In the genomic region with DNA sequence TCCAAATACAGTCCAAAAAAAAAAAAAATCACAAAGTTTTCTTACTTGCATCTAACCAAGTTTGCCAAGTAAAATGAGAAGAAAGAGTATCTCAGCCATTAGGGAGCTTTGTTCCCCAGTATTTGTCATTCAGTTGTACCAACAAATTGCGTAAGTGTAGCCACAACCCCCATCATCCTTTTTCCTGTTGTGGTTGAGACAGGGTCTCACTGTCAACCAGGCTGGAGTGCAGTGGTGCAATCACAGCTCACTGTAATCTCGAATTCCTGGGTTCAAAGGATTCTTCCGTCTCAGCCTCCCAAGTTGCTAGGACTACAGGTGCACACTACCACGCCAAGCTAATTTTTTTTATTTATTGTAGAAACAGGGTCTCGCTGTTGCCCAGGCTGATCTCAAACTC, we compare ENCODE assay signal across 13 cellular contexts. TPM values are rescaled to one million over a fixed set of nuclear protein-coding genes. Genes with fewer than 3 reads are reported as not detected.
A peak's percentile ranks its signal among the peaks of the same experiment; 100 is the strongest.
DNase-seq lines count a peak whose midpoint lies in the region; ATAC-seq, FAIRE-seq and TF ChIP-seq lines count a peak whose summit lies in the region.
"Had no signal": no experiment of that assay in that cellular context is flagged by ENCODE, and none has a peak within 500 bp of the region (broad histone marks: within the 10 kb centered on the region; RNA-seq: fewer than 3 reads in every experiment).

No MANE protein-coding gene starts in this region.

- H3K9me1 ChIP-seq in K562 (ENCODE audit: control insufficient read depth, insufficient read depth, low read length): no peaks in the 10 kb centered on the region

- no peaks in the 10 kb centered on the region for H3K27me3 Mint-ChIP-seq in osteocyte (ENCODE audit: unreplicated experiment)

- H3K4me3 Mint-ChIP-seq in osteocyte (ENCODE audit: unreplicated experiment): no peak overlapping the region

- POLR2A ChIA-PET in K562 (lab: Yijun Ruan, JAX): interaction anchor here (0.7 to 1.2 kb wide), 4 partner anchors 10 to 131 kb away, joined by 3 to 4 read pairs (median 3); a partner anchor contains a TSS

- in situ Hi-C loops in K562 (cut with MboI): no loop called here

- H3K4me1 Mint-ChIP-seq in osteocyte (ENCODE audit: unreplicated experiment): peaks cover 43% of the 10 kb centered on the region

- H3K27ac ChIP-seq in K562 (ENCODE audit: extremely low read depth, low read depth, low read length): no peak overlapping the region
- no peak overlapping the region for H3K27ac ChIP-seq in caudate nucleus (ENCODE audit: low read depth, low read length)
- H3K27ac ChIP-seq: uterus had no signal

- peaks cover 3 to 8% of the 10 kb centered on the region in 2 experiments; a peak in 1 of 5 replicates for H3K4me1 ChIP-seq in K562 (replicated peaks in 1 of 2; ENCODE audit: control insufficient read depth in 2 of 2, insufficient read depth in 2 of 2, low read length in 2 of 2)

- CTCF ChIA-PET in K562 (lab: Yijun Ruan, JAX; ENCODE audit: low intra/inter-chr PET ratio): no interaction called here

- no TSS peak for BruUV-seq in K562 (replicated peaks; lab: Mats Ljungman, UMichigan)

- FAIRE-seq in K562 (lab: Jason Lieb, UNC): no peak

- peaks cover 4% of the 10 kb centered on the region for H3K36me3 Mint-ChIP-seq in osteocyte (ENCODE audit: unreplicated experiment)

- TF ChIP-seq CTCF in NB4 (IDR thresholded peaks at IDR 0.05; ENCODE audit: low read depth, low read length): no peak
- TF ChIP-seq CTCF in K562 (IDR thresholded peaks at IDR 0.05 in 2 of 3, conservative IDR thresholded peaks at IDR 0.05 in 1 of 3; ENCODE audit: insufficient read depth in 2 of 3, low read depth in 1 of 3, low read length in 3 of 3): no peak
- no peak for TF ChIP-seq CTCF in osteocyte (IDR thresholded peaks at IDR 0.05)

- H3K9ac ChIP-seq in K562 (ENCODE audit: insufficient read depth in 1 of 2, low read depth in 2 of 2, low read length in 2 of 2): no peak overlapping the region

- WGBS in K562 (ENCODE audit: insufficient coverage, low coverage, missing lambda C conversion rate): 60% methylated on average over 5 of the region's 5 CpGs

- no peak overlapping the region for H3K4me3 ChIP-seq in NB4 (ENCODE audit: low read depth, low read length)
- H3K4me3 ChIP-seq in K562: no peak overlapping the region
- H3K4me3 ChIP-seq: MG63, uterus had no signal

- peaks cover 24% of the 10 kb centered on the region for H4K20me1 ChIP-seq in K562 (replicated peaks; ENCODE audit: control insufficient read depth, insufficient read depth, low read length)

- H3K36me3 ChIP-seq in K562 (ENCODE audit: control insufficient read depth, insufficient read depth, low read length): peaks cover 10% of the 10 kb centered on the region; the same call in 1 of the 3 replicates
- H3K36me3 ChIP-seq: uterus had no signal

- no peaks in the 10 kb centered on the region for H3K9me3 Mint-ChIP-seq in osteocyte (ENCODE audit: unreplicated experiment)

- no peaks in the 10 kb centered on the region for H3K27me3 ChIP-seq in K562 (ENCODE audit: control insufficient read depth in 2 of 2, insufficient read depth in 2 of 2, low read length in 2 of 2)
- H3K27me3 ChIP-seq: MG63, uterus had no signal

- H3K4me2 ChIP-seq in K562 (ENCODE audit: insufficient read depth, low read length): no peak overlapping the region

- no peak for TF ChIP-seq RAD21 in K562 (CRISPR knock-in tag; conservative IDR thresholded peaks at IDR 0.05 in 1 of 2, IDR thresholded peaks at IDR 0.05 in 1 of 2)

- TF ChIP-seq POLR2A in NB4 (IDR thresholded peaks at IDR 0.05; ENCODE audit: extremely low read depth, insufficient read length): no peak
- no peak for TF ChIP-seq POLR2A in K562 (conservative IDR thresholded peaks at IDR 0.05)

- no peaks in the 10 kb centered on the region for H3K9me3 ChIP-seq in K562 (replicated peaks; ENCODE audit: control insufficient read depth, insufficient read depth, low read depth, low read length)
- H3K9me3 ChIP-seq: MG63, uterus had no signal

- peak overlapping the region; percentile 57 for H3K27ac Mint-ChIP-seq in osteocyte (ENCODE audit: unreplicated experiment)

- DNase-seq in GF-D8 (lab: John Stamatoyannopoulos, UW): peak; percentile 48
- peak; percentile 87 for DNase-seq in NB4 (ENCODE audit: low read depth)
- DNase-seq in K562 (ENCODE audit: extremely low read depth in 1 of 4, low spot score in 3 of 4): no peak
- no peak for DNase-seq in osteocyte (ENCODE audit: extremely low spot score, unreplicated experiment)
- no peak for DNase-seq in HT-29 (ENCODE audit: low spot score)
- no peak for DNase-seq in caudate nucleus (lab: John Stamatoyannopoulos, UW)
- DNase-seq: COR-L47, MG63, NCI-H2171, OCI-M1, SW 1271, uterus had no signal

- ATAC-seq in K562 (no peak), HG03442 (IDR thresholded peaks at IDR 0.05; ENCODE audit: unreplicated experiment) (no peak)

- peaks cover 87% of the 10 kb centered on the region for H3K79me2 ChIP-seq in K562 (ENCODE audit: control insufficient read depth, insufficient read depth, low read length)

- H2AFZ ChIP-seq in K562 (ENCODE audit: low read depth, low read length): no peak overlapping the region

- no peak for TF ChIP-seq EP300 in K562 (IDR thresholded peaks at IDR 0.05; ENCODE audit: low read length)

- intact Hi-C loops in K562 (cut with micrococcal nuclease): no loop called here

TF ChIP-seq in K562, 482 proteins besides CTCF, POLR2A, EP300 and RAD21:
- no peak for TF ChIP-seq ZNF589 (CRISPR knock-in tag; IDR thresholded peaks at IDR 0.05; ENCODE audit: low read depth)
- no peak for TF ChIP-seq CEBPG (CRISPR knock-in tag; IDR thresholded peaks at IDR 0.05)
- TF ChIP-seq CEBPG (tag; conservative IDR thresholded peaks at IDR 0.05 in 1 of 2, IDR thresholded peaks at IDR 0.05 in 1 of 2): 0 out of 4 replicates have a peak, but pooled peaks of 1 of the 2 experiments have one; percentile 30
- peak; percentile 70 for TF ChIP-seq CEBPB (tag; IDR thresholded peaks at IDR 0.05)

RNA-seq across cellular contexts. Expression of a gene that starts 9.5 kb away (rescaled TPM):
- total RNA-seq in K562 (2011; cell fraction: chromatin; rRNA removed; ENCODE audit: low replicate concordance): 27.8 and 49.3 TPM in 2 replicates
- total RNA-seq in K562 (2011; cell fraction: nucleolus; rRNA removed): 14.2 and 15.1 TPM in 2 replicates
- total RNA-seq in K562 (2011; cell fraction: nucleoplasm; rRNA removed): 33.1 and 59.3 TPM in 2 replicates
- total RNA-seq in K562 (2014; rRNA removed): 13.5 and 14.7 TPM in 2 replicates
- 14.2 and 14.7 TPM in 2 replicates for total RNA-seq in K562 (2014; rRNA removed; fragmentation: Illumina TruSeq; extraction: Trizol)
- 11.5 and 12.9 TPM in 2 replicates for total RNA-seq in K562 (2015; rRNA removed; fragmentation: Illumina TruSeq; extraction: Trizol)
- total RNA-seq in K562 (2021): 11.9 and 13.0 TPM in 2 replicates
- polyA plus RNA-seq in K562 (2011; rRNA removed): 11.4 and 16.2 TPM in 2 replicates
- polyA plus RNA-seq in K562 (2011; cell fraction: cytosol; rRNA removed): 7.9 and 8.7 TPM in 2 replicates
- 11.6 and 12.0 TPM in 2 replicates for polyA plus RNA-seq in K562 (2011; cell fraction: nucleus; rRNA removed)
- polyA plus RNA-seq in K562 (2012): 7.4 and 9.2 TPM in 2 replicates
- polyA plus RNA-seq in K562 (2014; fragmentation: Illumina TruSeq; extraction: Trizol): 10.5 and 10.8 TPM in 2 replicates
- polyA plus RNA-seq in K562 (2014; fragmentation: Nextera tagmentation; extraction: Ambion mirVana): 1 to 10 TPM; 2.5 to 2.8 TPM
- polyA plus RNA-seq in K562 (2014; rRNA removed): 12.1 and 12.3 TPM in 2 replicates
- polyA minus RNA-seq in K562 (2011; rRNA and poly(A)+ RNA removed): 21.1 and 24.9 TPM in 2 replicates
- 6.6 and 8.4 TPM in 2 replicates for polyA minus RNA-seq in K562 (2011; cell fraction: cytosol; rRNA and poly(A)+ RNA removed)
- 12.9 and 19.1 TPM in 2 replicates for polyA minus RNA-seq in K562 (2011; cell fraction: nucleus; rRNA and poly(A)+ RNA removed)
- total RNA-seq in osteocyte: 25.6 and 25.8 TPM in 2 replicates
- total RNA-seq in HT-29 (2014; rRNA removed; shearing (Covaris generic)): 11.2 and 11.5 TPM in 2 replicates

RNA-seq across cellular contexts. Expression of a gene that starts 20.6 kb away (rescaled TPM):
- 22.3 and 22.5 TPM in 2 replicates for total RNA-seq in K562 (2011; cell fraction: chromatin; rRNA removed; ENCODE audit: low replicate concordance)
- total RNA-seq in K562 (2011; cell fraction: nucleolus; rRNA removed): 18.4 and 20.3 TPM in 2 replicates
- 21.1 and 25.2 TPM in 2 replicates for total RNA-seq in K562 (2011; cell fraction: nucleoplasm; rRNA removed)
- total RNA-seq in K562 (2014; rRNA removed) (8.7 and 9.7 TPM in 2 replicates), K562 (2014; rRNA removed; fragmentation: Illumina TruSeq; extraction: Trizol) (13.6 and 17.0 TPM in 2 replicates), K562 (2015; rRNA removed; fragmentation: Illumina TruSeq; extraction: Trizol) (14.1 and 17.1 TPM in 2 replicates), K562 (2021) (9.7 and 10.4 TPM in 2 replicates), osteocyte (3.7 and 4.3 TPM in 2 replicates)
- polyA plus RNA-seq in K562 (2011; rRNA removed) (13.1 and 21.7 TPM in 2 replicates), K562 (2014; fragmentation: Illumina TruSeq; extraction: Trizol) (16.9 and 18.5 TPM in 2 replicates), K562 (2014; fragmentation: Nextera tagmentation; extraction: Ambion mirVana) (10 to 100 TPM; 15.6 to 19.8 TPM), K562 (2014; rRNA removed) (11.3 and 11.9 TPM in 2 replicates)
- polyA plus RNA-seq in K562 (2011; cell fraction: cytosol; rRNA removed): 10.9 and 14.9 TPM in 2 replicates
- 6.1 and 10.3 TPM in 2 replicates for polyA plus RNA-seq in K562 (2011; cell fraction: nucleus; rRNA removed)
- 12.3 and 24.7 TPM in 2 replicates for polyA plus RNA-seq in K562 (2012)
- 9.1 and 12.0 TPM in 2 replicates for polyA minus RNA-seq in K562 (2011; rRNA and poly(A)+ RNA removed)
- polyA minus RNA-seq in K562 (2011; cell fraction: cytosol; rRNA and poly(A)+ RNA removed): 2.0 and 7.4 TPM in 2 replicates
- 6.5 and 6.6 TPM in 2 replicates for polyA minus RNA-seq in K562 (2011; cell fraction: nucleus; rRNA and poly(A)+ RNA removed)
- total RNA-seq in HT-29 (2014; rRNA removed; shearing (Covaris generic)): 0.74 and 1.5 TPM in 2 replicates

Comparison
In these comparisons a context has a peak if more than half of its experiments do, and no peak if none do; other contexts are left out.
1. DNase-seq: peak in GF-D8 (single experiment) and NB4 (single experiment); none in K562 (0 of 4), osteocyte (single experiment), HT-29 (single experiment) and caudate nucleus (0 of 61).